ENCODE assay signal across 19 cellular contexts in genomic region chr2:85148190-85148589, GRCh38. TPM values are rescaled to one million over a fixed set of nuclear protein-coding genes. Genes with fewer than 3 reads are reported as not detected.
"Had no signal": no experiment of that assay in that cellular context is flagged by ENCODE, and none has a peak within 500 bp of the region (broad histone marks: within the 10 kb centered on the region; RNA-seq: fewer than 3 reads in every experiment).

No MANE protein-coding gene starts in this region.

- H3K4me3 Mint-ChIP-seq: activated CD4-positive, alpha-beta T cell treated with anti-CD3 and anti-CD28 coated beads, Interleukin-2, amount 10 ng/mL, durations not matched to agents 7 days and 5 days; activated naive CD8-positive, alpha-beta T cell treated with anti-CD3 and anti-CD28 coated beads, Interleukin-2, amount 10 ng/mL, durations not matched to agents 7 days and 5 days; activated T-helper 1 cell treated with anti-CD3 and anti-CD28 coated beads, Interleukin-12 subunit alpha, Interleukin-12 subunit beta, Interleukin-2, Interleukin-4 antibody, amounts not matched to agents 30 ng/mL and 10 ng/mL and 1 ng/mL, durations not matched to agents 14 hours and 24 hours and 36 hours had no signal

- H3K9me3 ChIP-seq: tibial nerve, vagina had no signal

- H3K36me3 ChIP-seq: tibial nerve, vagina had no signal

- H3K27me3 ChIP-seq: hepatocyte, tibial nerve, vagina had no signal

- H3K36me3 Mint-ChIP-seq: activated naive CD8-positive, alpha-beta T cell treated with anti-CD3 and anti-CD28 coated beads, Interleukin-2, amount 10 ng/mL, durations not matched to agents 7 days and 5 days had no signal

- H3K4me2 ChIP-seq: hepatocyte, smooth muscle cell had no signal

- H3K4me1 Mint-ChIP-seq: activated CD4-positive, alpha-beta T cell treated with anti-CD3 and anti-CD28 coated beads, Interleukin-2, amount 10 ng/mL, durations not matched to agents 7 days and 5 days; activated naive CD8-positive, alpha-beta T cell treated with anti-CD3 and anti-CD28 coated beads, Interleukin-2, amount 10 ng/mL, durations not matched to agents 7 days and 5 days had no signal

- H3K9me3 Mint-ChIP-seq: activated CD4-positive, alpha-beta T cell treated with anti-CD3 and anti-CD28 coated beads, Interleukin-2, amount 10 ng/mL, durations not matched to agents 7 days and 5 days; activated naive CD8-positive, alpha-beta T cell treated with anti-CD3 and anti-CD28 coated beads, Interleukin-2, amount 10 ng/mL, durations not matched to agents 7 days and 5 days; activated T-helper 1 cell treated with anti-CD3 and anti-CD28 coated beads, Interleukin-12 subunit alpha, Interleukin-12 subunit beta, Interleukin-2, Interleukin-4 antibody, amounts not matched to agents 30 ng/mL and 10 ng/mL and 1 ng/mL, durations not matched to agents 14 hours and 24 hours and 36 hours had no signal

- DNase-seq: activated CD4-positive, alpha-beta T cell treated with anti-CD3 and anti-CD28 coated beads, Interleukin-2, amount 10 ng/mL, durations not matched to agents 7 days and 5 days; activated CD8-positive, alpha-beta memory T cell treated with anti-CD3 and anti-CD28 coated beads for 24 hours; activated naive CD8-positive, alpha-beta T cell treated with anti-CD3 and anti-CD28 coated beads, Interleukin-2, amount 10 ng/mL, durations not matched to agents 7 days and 5 days; cerebellar nuclear complex; dermis blood vessel endothelial cell; erythroblast; islet precursor cell; midbrain; stimulated activated CD4-positive, alpha-beta T cell treated with anti-CD3 and anti-CD28 coated beads, Interleukin-4, amount 100 ng/mL, for 4 hours; stimulated activated CD8-positive, alpha-beta memory T cell treated with anti-CD3 and anti-CD28 coated beads, Interleukin-4, amount 100 ng/mL, for 48 hours; stimulated activated naive CD4-positive, alpha-beta T cell treated with Interleukin-2 at 50 U/mL for 16 hours; substantia nigra; T-helper 2 cell had no signal

- H3K4me3 ChIP-seq: hepatocyte, lung, smooth muscle cell, tibial nerve, vagina had no signal

- H3K27ac ChIP-seq: hepatocyte, tibial nerve, vagina had no signal

- H2AFZ ChIP-seq: hepatocyte had no signal

- H3K27ac Mint-ChIP-seq: activated CD4-positive, alpha-beta T cell treated with anti-CD3 and anti-CD28 coated beads, Interleukin-2, amount 10 ng/mL, durations not matched to agents 7 days and 5 days; activated naive CD8-positive, alpha-beta T cell treated with anti-CD3 and anti-CD28 coated beads, Interleukin-2, amount 10 ng/mL, durations not matched to agents 7 days and 5 days; activated T-helper 1 cell treated with anti-CD3 and anti-CD28 coated beads, Interleukin-12 subunit alpha, Interleukin-12 subunit beta, Interleukin-2, Interleukin-4 antibody, amounts not matched to agents 30 ng/mL and 10 ng/mL and 1 ng/mL, durations not matched to agents 14 hours and 24 hours and 36 hours had no signal

RNA-seq across cellular contexts. Expression of gene TCF7L1, which starts 15.0 kb away (rescaled TPM):
- total RNA-seq: activated CD4-positive, alpha-beta T cell treated with anti-CD3 and anti-CD28 coated beads, Interleukin-2, amount 10 ng/mL, durations not matched to agents 7 days and 5 days; activated naive CD8-positive, alpha-beta T cell treated with anti-CD3 and anti-CD28 coated beads, Interleukin-2, amount 10 ng/mL, durations not matched to agents 7 days and 5 days; activated T-helper 1 cell treated with anti-CD3 and anti-CD28 coated beads, Interleukin-12 subunit alpha, Interleukin-12 subunit beta, Interleukin-2, Interleukin-4 antibody, amounts not matched to agents 30 ng/mL and 10 ng/mL and 1 ng/mL, durations not matched to agents 14 hours and 24 hours and 36 hours had no signal
